ENCODE assay signal across 8 cellular contexts in the genomic region with DNA sequence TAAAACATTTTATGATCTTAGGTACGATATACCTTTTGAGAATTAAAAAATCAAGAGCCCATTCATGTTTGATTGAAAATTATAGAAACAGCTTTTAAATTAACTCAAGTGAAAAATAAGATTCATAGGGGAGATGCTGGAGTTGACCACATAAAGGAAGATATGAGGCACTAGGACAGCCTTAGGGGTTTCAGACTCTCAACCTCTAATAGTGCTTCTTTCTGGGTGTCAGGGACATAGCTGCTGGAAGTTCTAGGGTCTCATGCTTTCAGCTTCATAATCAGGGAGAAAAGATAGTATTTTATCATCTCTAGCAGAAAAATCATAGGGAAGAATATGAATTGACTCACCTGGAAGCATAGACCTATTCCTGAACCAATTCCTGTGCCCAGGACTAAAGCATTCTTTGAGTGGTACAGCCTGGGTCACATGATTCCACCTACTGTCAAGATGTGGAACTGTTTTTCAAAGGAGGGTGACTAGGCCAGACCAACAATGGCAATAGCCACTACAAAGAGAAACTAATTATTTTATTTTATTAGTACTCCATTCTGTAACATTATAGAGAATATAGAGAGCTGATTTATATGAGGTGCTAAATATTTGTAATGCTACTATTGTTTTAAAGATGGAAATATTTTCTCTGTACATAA. TPM values are rescaled to one million over a fixed set of nuclear protein-coding genes. Genes with fewer than 3 reads are reported as not detected.
DNase-seq lines count a peak whose midpoint lies in the region; ATAC-seq and TF ChIP-seq lines count a peak whose summit lies in the region.

No MANE protein-coding gene starts in this region.

- H3K9me3 Mint-ChIP-seq in GM23338 = no peaks in the 10 kb centered on the region

- H3K4me1 Mint-ChIP-seq in GM23338 = no peaks in the 10 kb centered on the region

- no peaks in the 10 kb centered on the region for H3K36me3 ChIP-seq in GM23338 (ENCODE audit: insufficient read depth)
- no peaks in the 10 kb centered on the region for H3K36me3 ChIP-seq in KMS-11 (ENCODE audit: insufficient read depth)

- 0 out of 2 replicates have a peak, but pooled peaks cover 4% of the 10 kb centered on the region for H3K9me2 ChIP-seq in GM23338 (ENCODE audit: insufficient read depth)

- no peak overlapping the region for H3K4me3 Mint-ChIP-seq in GM23338

- H3K27ac ChIP-seq in GM23338 (ENCODE audit: low read depth) (no peak overlapping the region), KMS-11 (no peak overlapping the region)

- H3K79me2 ChIP-seq in GM23338 (replicated peaks; ENCODE audit: insufficient read depth) (no peaks in the 10 kb centered on the region), KMS-11 (ENCODE audit: insufficient read depth, low read depth) (no peaks in the 10 kb centered on the region)

- no peaks in the 10 kb centered on the region for H3K27me3 Mint-ChIP-seq in GM23338 (ENCODE audit: insufficient read depth, low read depth, poor library complexity)

- DNase-seq in GM13977 (ENCODE audit: low spot score) (peak; percentile 26), GM23338 (ENCODE audit: low spot score) (peak; percentile 62), epithelial cell of proximal tubule (ENCODE audit: low read depth) (no peak), amygdala (lab: John Stamatoyannopoulos, UW) (no peak), NCI-H1105 (lab: John Stamatoyannopoulos, UW) (no peak), NCI-H1092 treated with DMSO at 0.1 percent for 48 hours (lab: John Stamatoyannopoulos, UW) (no peak)
- DNase-seq in activated CD4-positive, alpha-beta T cell treated with anti-CD3 and anti-CD28 coated beads for 1 hour = no peak

- H3F3A ChIP-seq in GM23338 (replicated peaks; ENCODE audit: low read depth) = no peaks in the 10 kb centered on the region

- H4K20me1 ChIP-seq in GM23338 (replicated peaks; ENCODE audit: insufficient read depth) (no peaks in the 10 kb centered on the region), KMS-11 (ENCODE audit: insufficient read depth) (no peaks in the 10 kb centered on the region)

- H3K36me3 Mint-ChIP-seq in GM23338 (ENCODE audit: low read depth) = no peaks in the 10 kb centered on the region

- H3K27ac Mint-ChIP-seq in GM23338 = no peak overlapping the region

- peak; percentile 10 for TF ChIP-seq CTCF in GM13977 (IDR thresholded peaks at IDR 0.05; ENCODE audit: extremely low read depth, insufficient read depth, missing control alignments)
- peak; percentile 42 to 57; a peak in 3 of 4 replicates for TF ChIP-seq CTCF in GM23338 (conservative IDR thresholded peaks at IDR 0.05; ENCODE audit: low read depth in 2 of 2)
- TF ChIP-seq CTCF in KMS-11 (conservative IDR thresholded peaks at IDR 0.05; ENCODE audit: low read depth, low read length) = peak; percentile 37; the same call in 1 of the 2 replicates
- peak; percentile 46 for TF ChIP-seq CTCF in epithelial cell of proximal tubule (conservative IDR thresholded peaks at IDR 0.05; ENCODE audit: low read depth, low read length)

- H3K4me3 ChIP-seq in GM23338 (no peak overlapping the region), KMS-11 (IDR thresholded peaks at IDR 0.05; ENCODE audit: insufficient read depth, low read depth, low read length) (no peak overlapping the region), epithelial cell of proximal tubule (ENCODE audit: low read depth, low read length) (no peak overlapping the region)

- in situ Hi-C loops in GM13977 (cut with MboI; ENCODE audit: low pct_unique_long_range_greater_than_20kb, low sequenced_read_pairs, unreplicated experiment) = no loop called here

- no peaks in the 10 kb centered on the region for H3K4me1 ChIP-seq in GM23338 (ENCODE audit: insufficient read depth)
- no peaks in the 10 kb centered on the region for H3K4me1 ChIP-seq in KMS-11 (ENCODE audit: low read depth, poor library complexity, severe bottlenecking)

- H3K9ac ChIP-seq in KMS-11 = no peak overlapping the region

- H3K4me2 ChIP-seq in GM23338 (no peak overlapping the region), KMS-11 (no peak overlapping the region)

- no peaks in the 10 kb centered on the region for H3K27me3 ChIP-seq in GM23338 (ENCODE audit: insufficient read depth)
- no peaks in the 10 kb centered on the region for H3K27me3 ChIP-seq in KMS-11 (ENCODE audit: insufficient read depth, low read depth)

- ATAC-seq in GM23338 = peak; percentile 91

- H2AFZ ChIP-seq in GM23338 (no peak overlapping the region), KMS-11 (ENCODE audit: low read depth) (no peak overlapping the region)

TF ChIP-seq in GM23338, 12 proteins besides CTCF, POLR2A, EP300 and RAD21:
- TF ChIP-seq, protein P1, sequence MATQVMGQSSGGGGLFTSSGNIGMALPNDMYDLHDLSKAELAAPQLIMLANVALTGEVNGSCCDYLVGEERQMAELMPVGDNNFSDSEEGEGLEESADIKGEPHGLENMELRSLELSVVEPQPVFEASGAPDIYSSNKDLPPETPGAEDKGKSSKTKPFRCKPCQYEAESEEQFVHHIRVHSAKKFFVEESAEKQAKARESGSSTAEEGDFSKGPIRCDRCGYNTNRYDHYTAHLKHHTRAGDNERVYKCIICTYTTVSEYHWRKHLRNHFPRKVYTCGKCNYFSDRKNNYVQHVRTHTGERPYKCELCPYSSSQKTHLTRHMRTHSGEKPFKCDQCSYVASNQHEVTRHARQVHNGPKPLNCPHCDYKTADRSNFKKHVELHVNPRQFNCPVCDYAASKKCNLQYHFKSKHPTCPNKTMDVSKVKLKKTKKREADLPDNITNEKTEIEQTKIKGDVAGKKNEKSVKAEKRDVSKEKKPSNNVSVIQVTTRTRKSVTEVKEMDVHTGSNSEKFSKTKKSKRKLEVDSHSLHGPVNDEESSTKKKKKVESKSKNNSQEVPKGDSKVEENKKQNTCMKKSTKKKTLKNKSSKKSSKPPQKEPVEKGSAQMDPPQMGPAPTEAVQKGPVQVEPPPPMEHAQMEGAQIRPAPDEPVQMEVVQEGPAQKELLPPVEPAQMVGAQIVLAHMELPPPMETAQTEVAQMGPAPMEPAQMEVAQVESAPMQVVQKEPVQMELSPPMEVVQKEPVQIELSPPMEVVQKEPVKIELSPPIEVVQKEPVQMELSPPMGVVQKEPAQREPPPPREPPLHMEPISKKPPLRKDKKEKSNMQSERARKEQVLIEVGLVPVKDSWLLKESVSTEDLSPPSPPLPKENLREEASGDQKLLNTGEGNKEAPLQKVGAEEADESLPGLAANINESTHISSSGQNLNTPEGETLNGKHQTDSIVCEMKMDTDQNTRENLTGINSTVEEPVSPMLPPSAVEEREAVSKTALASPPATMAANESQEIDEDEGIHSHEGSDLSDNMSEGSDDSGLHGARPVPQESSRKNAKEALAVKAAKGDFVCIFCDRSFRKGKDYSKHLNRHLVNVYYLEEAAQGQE (IDR thresholded peaks at IDR 0.05; ENCODE audit: unreplicated experiment) = no peak
- no peak for TF ChIP-seq JUNB (IDR thresholded peaks at IDR 0.05; ENCODE audit: unreplicated experiment)
- TF ChIP-seq, protein P2, sequence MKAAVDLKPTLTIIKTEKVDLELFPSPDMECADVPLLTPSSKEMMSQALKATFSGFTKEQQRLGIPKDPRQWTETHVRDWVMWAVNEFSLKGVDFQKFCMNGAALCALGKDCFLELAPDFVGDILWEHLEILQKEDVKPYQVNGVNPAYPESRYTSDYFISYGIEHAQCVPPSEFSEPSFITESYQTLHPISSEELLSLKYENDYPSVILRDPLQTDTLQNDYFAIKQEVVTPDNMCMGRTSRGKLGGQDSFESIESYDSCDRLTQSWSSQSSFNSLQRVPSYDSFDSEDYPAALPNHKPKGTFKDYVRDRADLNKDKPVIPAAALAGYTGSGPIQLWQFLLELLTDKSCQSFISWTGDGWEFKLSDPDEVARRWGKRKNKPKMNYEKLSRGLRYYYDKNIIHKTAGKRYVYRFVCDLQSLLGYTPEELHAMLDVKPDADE (IDR thresholded peaks at IDR 0.05) = no peak
- TF ChIP-seq STAT1 (IDR thresholded peaks at IDR 0.05; ENCODE audit: unreplicated experiment) = no peak
- TF ChIP-seq ZNF114 (CRISPR knock-in tag; IDR thresholded peaks at IDR 0.05) = no peak
- no peak for TF ChIP-seq ZNF331 (CRISPR knock-in tag; IDR thresholded peaks at IDR 0.05; ENCODE audit: low read depth)
- TF ChIP-seq CREB1 (CRISPR knock-in tag; IDR thresholded peaks at IDR 0.05; ENCODE audit: low read depth) = no peak
- TF ChIP-seq POLR2AphosphoS5 (IDR thresholded peaks at IDR 0.05; ENCODE audit: low read depth) = no peak

RNA-seq across cellular contexts. Expression of a gene that starts 27.8 kb away (rescaled TPM):
- 16.5 and 22.4 TPM in 2 replicates for total RNA-seq in GM23338 (2014; rRNA removed; shearing (Covaris generic))
- 303 and 340 TPM in 2 replicates for polyA plus RNA-seq in GM23338 (2016; fragmentation: Nextera tagmentation; extraction: Ambion mirVana)
- total RNA-seq in epithelial cell of proximal tubule = 29.0 and 30.2 TPM in 2 replicates

Comparison
In these comparisons a context has a peak if more than half of its experiments do, and no peak if none do; other contexts are left out.
1. DNase-seq: peak in GM13977 (single experiment) and GM23338 (single experiment); none in epithelial cell of proximal tubule (single experiment), amygdala (0 of 56), NCI-H1105 (single experiment), NCI-H1092 treated with DMSO at 0.1 percent for 48 hours (single experiment) and activated CD4-positive, alpha-beta T cell treated with anti-CD3 and anti-CD28 coated beads for 1 hour (single experiment).
2. Peak in every context shown above with its lines, with median percentiles within 50 percentile points of each other: CTCF ChIP-seq.